In the genomic region with DNA sequence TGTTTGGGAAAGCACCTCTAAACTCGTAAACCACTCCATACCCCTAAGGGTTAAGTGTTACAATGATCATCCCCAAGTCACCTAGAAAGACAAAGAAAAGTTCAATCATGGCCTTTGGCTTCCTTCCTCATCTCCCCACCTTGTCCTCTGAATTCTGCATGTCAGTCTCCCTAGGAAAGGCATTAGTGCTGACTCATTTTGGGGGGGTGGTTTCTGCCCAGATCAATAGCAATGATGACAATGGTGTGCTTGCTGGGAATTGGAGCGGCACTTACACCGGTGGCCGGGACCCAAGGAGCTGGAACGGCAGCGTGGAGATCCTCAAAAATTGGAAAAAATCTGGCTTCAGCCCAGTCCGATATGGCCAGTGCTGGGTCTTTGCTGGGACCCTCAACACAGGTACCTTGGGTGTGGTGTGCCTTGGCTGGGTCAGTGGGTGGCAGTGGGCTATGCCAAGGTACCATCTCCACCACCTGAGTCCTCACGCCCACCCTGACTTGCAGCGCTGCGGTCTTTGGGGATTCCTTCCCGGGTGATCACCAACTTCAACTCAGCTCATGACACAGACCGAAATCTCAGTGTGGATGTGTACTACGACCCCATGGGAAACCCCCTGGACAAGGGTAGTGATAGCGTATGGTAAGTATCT, we compare ENCODE assay signal across 21 cellular contexts.
"Had no signal": no experiment of that assay in that cellular context is flagged by ENCODE, and none has a peak within 500 bp of the region (broad histone marks: within the 10 kb centered on the region; RNA-seq: fewer than 3 reads in every experiment).

No MANE protein-coding gene starts in this region.

- ATAC-seq: Panc1, SK-N-SH treated with all-trans-retinoic acid at 6 μM for 48 hours had no signal

- H3K27me3 ChIP-seq: MG63 had no signal

- FAIRE-seq: HTR-8/SVneo had no signal

- H3K9me3 ChIP-seq: MG63 had no signal

- H3K36me3 ChIP-seq: MG63 had no signal

- H3K4me3 ChIP-seq: MG63 had no signal

- H3K27ac ChIP-seq: RWPE1 had no signal

- DNase-seq: Karpas-422, KG1, MG63, NCI-H1092 treated with DMSO at 0.1 percent for 48 hours, NCI-H1436, NCI-H187, NCI-H2029, NCI-H2081 treated with DMSO at 0.1 percent for 48 hours, NCI-H2171, NCI-H226, NCI-H446, NCI-H510A, NCI-H524 treated with DMSO at 0.1 percent for 48 hours, NCI-H69, NCI-H774, SHP77, T-helper 1 cell had no signal
